In the genomic region with DNA sequence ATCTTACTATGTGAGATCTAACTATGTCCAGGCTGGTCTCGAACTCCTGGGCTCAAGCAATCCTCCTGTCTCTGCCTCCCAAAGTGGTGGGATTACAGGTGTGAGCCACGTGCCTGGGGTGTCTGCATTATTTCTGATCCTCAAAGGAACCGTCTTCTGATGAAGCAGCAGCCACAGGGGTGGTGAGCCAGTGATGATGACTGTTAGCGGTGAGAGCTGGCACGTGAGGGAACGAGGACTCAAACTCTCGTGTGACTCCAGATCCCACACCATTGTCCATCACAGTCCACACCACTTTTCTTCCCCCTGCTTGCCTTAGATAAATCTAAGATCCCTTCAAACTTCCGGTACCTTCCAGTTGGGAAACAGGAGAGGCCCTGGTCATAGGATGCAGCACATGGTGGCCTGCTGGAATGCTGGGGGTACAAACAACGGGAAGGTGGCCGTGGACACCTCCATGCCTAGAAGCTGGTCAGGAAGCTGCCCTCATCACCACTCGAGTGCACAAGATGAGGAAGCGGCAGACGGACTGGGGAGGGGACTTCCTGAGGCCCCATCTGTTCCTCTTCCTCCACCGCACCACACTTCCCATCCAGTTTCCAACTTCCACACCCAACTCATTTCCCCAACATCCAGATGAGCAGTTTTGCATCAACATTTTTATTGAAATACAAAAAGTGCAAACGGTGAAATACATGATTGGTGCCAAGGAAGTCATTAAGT, we compare ENCODE assay signal across 10 cellular contexts. TPM values are rescaled to one million over a fixed set of nuclear protein-coding genes. Genes with fewer than 3 reads are reported as not detected.
DNase-seq lines count a peak whose midpoint lies in the region; ATAC-seq and TF ChIP-seq lines count a peak whose summit lies in the region.
"Had no signal": no experiment of that assay in that cellular context is flagged by ENCODE, and none has a peak within 500 bp of the region (broad histone marks: within the 10 kb centered on the region; RNA-seq: fewer than 3 reads in every experiment).

No MANE protein-coding gene starts in this region.

- H3K18ac ChIP-seq in mesendoderm (ENCODE audit: low read length), result no peak overlapping the region

- H2BK15ac ChIP-seq in mesendoderm (replicated peaks; ENCODE audit: low read depth), result no peak overlapping the region

- H2BK5ac ChIP-seq in mesendoderm (ENCODE audit: low read length), result no peak overlapping the region

- peaks cover 23% of the 10 kb centered on the region for H3F3A ChIP-seq in Loucy (ENCODE audit: low read depth)

- DNase-seq in A673 (ENCODE audit: low spot score), result no peak
- DNase-seq in body of pancreas, result no peak
- DNase-seq in mesendoderm, result no peak
- no peak for DNase-seq in Karpas-422
- no peak for DNase-seq in SHP77 (lab: John Stamatoyannopoulos, UW)
- DNase-seq in activated T-cell treated with anti-CD3 and anti-CD28 coated beads, Interleukin-2, amount 50 U/mL, for 1 hour, result no peak
- DNase-seq in NCI-H2107 (lab: John Stamatoyannopoulos, UW), result no peak
- DNase-seq: SW 1271 had no signal

- H3K79me2 ChIP-seq in Loucy (ENCODE audit: insufficient read depth, low read length) (peaks cover 8% of the 10 kb centered on the region; the same call in 1 of the 2 replicates), mesendoderm (ENCODE audit: control insufficient read depth, insufficient read depth, low read length) (no peaks in the 10 kb centered on the region), Karpas-422 (ENCODE audit: low read length) (no peaks in the 10 kb centered on the region)

- POLR2A ChIA-PET in A673 (lab: Charles Lee; ENCODE audit: low non-redundant PET), result no interaction called here

- no peak overlapping the region for H2AK5ac ChIP-seq in mesendoderm (ENCODE audit: low read length)

- no TSS peak for BruUV-seq in A673 (replicated peaks; lab: Mats Ljungman, UMichigan)

- TF ChIP-seq CTCF in A673 (conservative IDR thresholded peaks at IDR 0.05; ENCODE audit: low read depth, low read length) (no peak), Loucy (conservative IDR thresholded peaks at IDR 0.05; ENCODE audit: low read length) (no peak), body of pancreas (IDR thresholded peaks at IDR 0.05) (no peak)

- H3K27ac ChIP-seq in A673 (ENCODE audit: low read depth, low read length, poor library complexity, severe bottlenecking), result peak overlapping the region; percentile 12
- H3K27ac ChIP-seq in body of pancreas, result peak overlapping the region; percentile 39 to 83 (median 80)
- H3K27ac ChIP-seq in mesendoderm (ENCODE audit: low read depth, low read length), result no peak overlapping the region
- H3K27ac ChIP-seq in Karpas-422 (ENCODE audit: low read length), result no peak overlapping the region

- H3K4me1 ChIP-seq in A673 (ENCODE audit: insufficient read depth, low read length, poor library complexity, severe bottlenecking), result no peaks in the 10 kb centered on the region
- H3K4me1 ChIP-seq in Loucy (ENCODE audit: insufficient read depth, low read length, poor library complexity, severe bottlenecking), result peaks cover 52% of the 10 kb centered on the region
- H3K4me1 ChIP-seq in body of pancreas, result peaks cover 44% of the 10 kb centered on the region
- H3K4me1 ChIP-seq in mesendoderm (ENCODE audit: control insufficient read depth, low read depth, low read length), result peaks cover 9% of the 10 kb centered on the region
- H3K4me1 ChIP-seq in Karpas-422 (ENCODE audit: low read length), result peaks cover 8% of the 10 kb centered on the region

- H3K36me3 ChIP-seq in A673 (ENCODE audit: insufficient read depth, low read length, poor library complexity, severe bottlenecking), result peaks cover 49% of the 10 kb centered on the region
- H3K36me3 ChIP-seq in Loucy (ENCODE audit: insufficient read depth, low read length), result peaks cover 64% of the 10 kb centered on the region; the same call in 1 of the 2 replicates
- H3K36me3 ChIP-seq in body of pancreas (replicated peaks in 1 of 2; ENCODE audit: insufficient read depth in 1 of 2, low read depth in 2 of 2), result peaks cover 0 to 19% of the 10 kb centered on the region in 2 donors
- H3K36me3 ChIP-seq in mesendoderm (ENCODE audit: control insufficient read depth, insufficient read depth, low read length), result peaks cover 4% of the 10 kb centered on the region
- H3K36me3 ChIP-seq in Karpas-422 (ENCODE audit: insufficient read depth, low read length), result no peaks in the 10 kb centered on the region

- CTCF ChIA-PET in A673 (lab: Charles Lee), result interaction anchor here (0.6 kb wide), 1 partner anchor 133 kb away, joined by 3 read pairs; no protein-coding TSS in a partner anchor

- H2BK120ac ChIP-seq in mesendoderm (ENCODE audit: low read depth, low read length), result no peak overlapping the region

- H3K4me3 ChIP-seq in A673 (ENCODE audit: low read depth, low read length, poor library complexity, severe bottlenecking) (no peak overlapping the region), Loucy (ENCODE audit: low read length, poor library complexity, severe bottlenecking) (no peak overlapping the region), body of pancreas (no peak overlapping the region), mesendoderm (ENCODE audit: low read length) (no peak overlapping the region), Karpas-422 (ENCODE audit: low read length) (no peak overlapping the region)

- H3K9me2 ChIP-seq in Loucy (replicated peaks; ENCODE audit: low read depth, low read length) (no peaks in the 10 kb centered on the region), Karpas-422 (replicated peaks; ENCODE audit: insufficient read depth, low read length) (no peaks in the 10 kb centered on the region)

- H4K5ac ChIP-seq in mesendoderm (ENCODE audit: low read length), result no peak overlapping the region

- H2AFZ ChIP-seq in Loucy (ENCODE audit: low read length) (no peak overlapping the region), Karpas-422 (ENCODE audit: low read length) (no peak overlapping the region)

- H3K9ac ChIP-seq in Loucy (ENCODE audit: low read depth, low read length, poor library complexity, severe bottlenecking), result peak overlapping the region; percentile 76
- no peak overlapping the region for H3K9ac ChIP-seq in mesendoderm (ENCODE audit: low read length)
- no peak overlapping the region for H3K9ac ChIP-seq in Karpas-422 (ENCODE audit: low read length)

- H3K4me2 ChIP-seq in Loucy (ENCODE audit: low read depth, low read length, poor library complexity, severe bottlenecking), result no peak overlapping the region
- H3K4me2 ChIP-seq in mesendoderm (ENCODE audit: low read length), result no peak overlapping the region
- no peak overlapping the region for H3K4me2 ChIP-seq in Karpas-422 (ENCODE audit: low read depth, low read length, poor library complexity, severe bottlenecking)

- no peaks in the 10 kb centered on the region for H3K9me3 ChIP-seq in A673 (ENCODE audit: low read depth, low read length, poor library complexity, severe bottlenecking)
- H3K9me3 ChIP-seq in Loucy (ENCODE audit: insufficient read depth, low read depth, low read length), result no peaks in the 10 kb centered on the region
- H3K9me3 ChIP-seq in body of pancreas, result no peaks in the 10 kb centered on the region
- H3K9me3 ChIP-seq in Karpas-422 (ENCODE audit: low read length), result no peaks in the 10 kb centered on the region

- H4K8ac ChIP-seq in mesendoderm (ENCODE audit: low read depth, low read length), result no peak overlapping the region

- no peak for TF ChIP-seq POLR2A in body of pancreas (IDR thresholded peaks at IDR 0.05)

- H3K79me1 ChIP-seq in mesendoderm (ENCODE audit: low read length), result no peaks in the 10 kb centered on the region

- no peak overlapping the region for H3K4ac ChIP-seq in mesendoderm (ENCODE audit: low read depth, low read length)

- 79 to 84% methylated on average over 15 of the region's 15 CpGs for WGBS in body of pancreas, 2 donors
- no CpG with 5 or more reads among the region's 15 CpGs for WGBS in mesendoderm (ENCODE audit: extremely low coverage, insufficient coverage, low lambda C conversion rate)

- H3K27me3 ChIP-seq in A673 (replicated peaks; ENCODE audit: insufficient read depth, low read depth, low read length, poor library complexity), result no peaks in the 10 kb centered on the region
- no peaks in the 10 kb centered on the region for H3K27me3 ChIP-seq in Loucy (ENCODE audit: insufficient read depth, low read length, poor library complexity, severe bottlenecking)
- no peaks in the 10 kb centered on the region for H3K27me3 ChIP-seq in body of pancreas
- no peaks in the 10 kb centered on the region for H3K27me3 ChIP-seq in mesendoderm (ENCODE audit: insufficient read depth, low read length, poor library complexity)
- H3K27me3 ChIP-seq in Karpas-422 (ENCODE audit: low read length), result no peaks in the 10 kb centered on the region

- peak overlapping the region; percentile 34 for H3K56ac ChIP-seq in mesendoderm (ENCODE audit: low read length)

- intact Hi-C loops in A673 (cut with micrococcal nuclease; ENCODE audit: unreplicated experiment), result no loop called here
- intact Hi-C loops in body of pancreas (cut with DNase I), result no loop called here

- no peak overlapping the region for H3K23ac ChIP-seq in mesendoderm (ENCODE audit: low read length)

- H4K20me1 ChIP-seq in Loucy (ENCODE audit: insufficient read depth, low read length, poor library complexity, severe bottlenecking) (no peaks in the 10 kb centered on the region), Karpas-422 (ENCODE audit: insufficient read depth, low read depth, low read length) (no peaks in the 10 kb centered on the region)

- no peak for ATAC-seq in body of pancreas

RNA-seq across cellular contexts. Expression of a gene that starts 23.8 kb away (rescaled TPM):
- total RNA-seq in A673 (2021) (89.3 and 92.8 TPM in 2 replicates), body of pancreas (10 to 100 TPM; 27.8 to 43.5 TPM)
- 42.0 TPM for polyA plus RNA-seq in mesendoderm (2013, experiment 1 of 2)
- 42.6 TPM for polyA plus RNA-seq in mesendoderm (2013, experiment 2 of 2)
- total RNA-seq in Karpas-422 (2014; rRNA removed; shearing (Covaris generic); ENCODE audit: low replicate concordance), result 13.6 and 23.4 TPM in 2 replicates

RNA-seq across cellular contexts. Expression of a gene that starts 24.2 kb away (rescaled TPM):
- 33.9 and 40.1 TPM in 2 replicates for total RNA-seq in A673 (2021)
- total RNA-seq in body of pancreas, result 1 to 10 TPM; 6.5 to 7.9 TPM
- polyA plus RNA-seq in mesendoderm (2013, experiment 1 of 2), result 8.8 TPM
- 8.9 TPM for polyA plus RNA-seq in mesendoderm (2013, experiment 2 of 2)
- 5.1 and 7.4 TPM in 2 replicates for total RNA-seq in Karpas-422 (2014; rRNA removed; shearing (Covaris generic); ENCODE audit: low replicate concordance)

RNA-seq across cellular contexts. Expression of a gene that starts 42.4 kb away (rescaled TPM):
- not detected in 2 replicates for total RNA-seq in A673 (2021)
- not detected for total RNA-seq in body of pancreas
- polyA plus RNA-seq in mesendoderm (2013, experiment 1 of 2), result 0.06 TPM
- 0.08 TPM for polyA plus RNA-seq in mesendoderm (2013, experiment 2 of 2)
- not detected in 2 replicates for total RNA-seq in Karpas-422 (2014; rRNA removed; shearing (Covaris generic); ENCODE audit: low replicate concordance)
- total RNA-seq: M059J had no signal

RNA-seq across cellular contexts. Expression of a gene that starts 59.2 kb away (rescaled TPM):
- total RNA-seq in A673 (2021) (155 and 158 TPM in 2 replicates), body of pancreas (10 to 100 TPM; 36.8 to 76.8 TPM)
- 57.8 TPM for polyA plus RNA-seq in mesendoderm (2013, experiment 1 of 2)
- polyA plus RNA-seq in mesendoderm (2013, experiment 2 of 2), result 62.1 TPM
- total RNA-seq in Karpas-422 (2014; rRNA removed; shearing (Covaris generic); ENCODE audit: low replicate concordance), result 77.4 and 79.2 TPM in 2 replicates

RNA-seq across cellular contexts. Expression of a gene that starts 59.6 kb away (rescaled TPM):
- total RNA-seq in A673 (2021) (10.1 and 11.6 TPM in 2 replicates), body of pancreas (1 to 10 TPM; 2.0 to 2.6 TPM)
- 3.2 TPM for polyA plus RNA-seq in mesendoderm (2013, experiment 1 of 2)
- polyA plus RNA-seq in mesendoderm (2013, experiment 2 of 2), result 2.9 TPM
- 3.8 and 4.0 TPM in 2 replicates for total RNA-seq in Karpas-422 (2014; rRNA removed; shearing (Covaris generic); ENCODE audit: low replicate concordance)

Comparison
In these comparisons a context has a peak if more than half of its experiments do, and no peak if none do; other contexts are left out.
1. H3K27ac ChIP-seq: peak in A673 (single experiment) and body of pancreas (4 of 4); none in mesendoderm (single experiment) and Karpas-422 (single experiment).